Comparison of ENCODE assay signal across 21 cellular contexts in the genomic region with DNA sequence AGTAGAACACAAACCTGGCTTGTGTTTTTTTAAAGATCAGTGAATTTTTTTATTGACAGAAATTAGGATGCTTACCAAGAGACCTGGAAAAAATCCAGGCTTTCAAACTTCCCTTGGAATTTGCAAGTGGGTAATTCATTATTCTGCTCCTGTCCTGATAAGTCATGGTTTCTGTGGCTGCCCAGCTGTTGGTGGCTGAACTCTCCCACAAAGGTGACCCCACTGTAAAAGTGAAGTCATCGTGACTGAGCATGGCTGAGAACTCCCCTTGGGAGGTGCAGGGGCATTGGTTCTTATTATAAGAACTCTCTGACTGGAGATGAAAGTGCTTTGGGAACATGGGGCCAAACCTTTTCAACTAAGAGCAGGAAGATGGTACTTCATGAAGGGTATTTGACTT. TPM values are rescaled to one million over a fixed set of nuclear protein-coding genes. Genes with fewer than 3 reads are reported as not detected.
A peak's percentile ranks its signal among the peaks of the same experiment; 100 is the strongest.
DNase-seq lines count a peak whose midpoint lies in the region; ATAC-seq and TF ChIP-seq lines count a peak whose summit lies in the region.
"Had no signal": no experiment of that assay in that cellular context is flagged by ENCODE, and none has a peak within 500 bp of the region (broad histone marks: within the 10 kb centered on the region; RNA-seq: fewer than 3 reads in every experiment).

No MANE protein-coding gene starts in this region.

- in situ Hi-C loops in brain microvascular endothelial cell (cut with HindIII; ENCODE audit: low pct_ligation_motif_present, low sequenced_read_pairs), result no loop called here

- DNase-seq in Daoy (ENCODE audit: low read depth) (peak; percentile 87), M059J (ENCODE audit: low read depth) (peak; percentile 82), brain microvascular endothelial cell (peak; percentile 77), left lung (no peak), DMS153 (lab: John Stamatoyannopoulos, UW) (no peak)
- DNase-seq in effector memory CD4-positive, alpha-beta T cell, result no peak
- DNase-seq: activated CD4-positive, alpha-beta T cell treated with anti-CD3 and anti-CD28 coated beads, Interleukin-2, amount 50 U/mL, for 48 hours; activated naive CD4-positive, alpha-beta T cell treated with anti-CD3 and anti-CD28 coated beads, Interleukin-2, amount 50 U/mL, for 16 hours; activated T-cell treated with anti-CD3 and anti-CD28 coated beads, Interleukin-2, amount 50 U/mL, for 24 hours; left colon; NCI-H1694; NCI-H2227 treated with DMSO at 0.1 percent for 48 hours; nucleus accumbens; RPMI8226; stimulated activated CD4-positive, alpha-beta T cell treated with anti-CD3 and anti-CD28 coated beads, Interleukin-4, amount 100 ng/mL, for 4 hours; stimulated activated CD8-positive, alpha-beta memory T cell treated with anti-CD3 and anti-CD28 coated beads, Interleukin-4, amount 100 ng/mL, for 48 hours had no signal

- intact Hi-C loops in left lung (cut with DNase I), result no loop called here

- H3K9me3 ChIP-seq in left lung, result no peaks in the 10 kb centered on the region
- H3K9me3 ChIP-seq in effector memory CD4-positive, alpha-beta T cell (ENCODE audit: control insufficient read depth, low read length), result no peaks in the 10 kb centered on the region
- H3K9me3 ChIP-seq: breast epithelium had no signal

- H3K36me3 ChIP-seq in brain microvascular endothelial cell (replicated peaks) (no peaks in the 10 kb centered on the region), left lung (no peaks in the 10 kb centered on the region)
- no peaks in the 10 kb centered on the region for H3K36me3 ChIP-seq in effector memory CD4-positive, alpha-beta T cell (ENCODE audit: control insufficient read depth, insufficient read depth, low read length)
- H3K36me3 ChIP-seq: breast epithelium had no signal

- peaks cover 0 to 10% of the 10 kb centered on the region in 2 donors for H3K4me1 ChIP-seq in left lung
- no peaks in the 10 kb centered on the region for H3K4me1 ChIP-seq in effector memory CD4-positive, alpha-beta T cell (ENCODE audit: control insufficient read depth, insufficient read depth, low read length, poor library complexity, severe bottlenecking)
- H3K4me1 ChIP-seq: breast epithelium had no signal

- H3K4me3 ChIP-seq in brain microvascular endothelial cell (ENCODE audit: low read depth, low read length) (no peak overlapping the region), left lung (no peak overlapping the region)
- no peak overlapping the region for H3K4me3 ChIP-seq in effector memory CD4-positive, alpha-beta T cell (ENCODE audit: insufficient read depth, low read depth, low read length, poor library complexity, severe bottlenecking)
- H3K4me3 ChIP-seq: breast epithelium had no signal

- H3K27ac ChIP-seq in brain microvascular endothelial cell (no peak overlapping the region), left lung (no peak overlapping the region)
- H3K27ac ChIP-seq in effector memory CD4-positive, alpha-beta T cell (ENCODE audit: insufficient read depth, low read length, poor library complexity, severe bottlenecking), result no peak overlapping the region
- H3K27ac ChIP-seq: breast epithelium, VCaP had no signal

- H3K27me3 ChIP-seq in brain microvascular endothelial cell (replicated peaks) (no peaks in the 10 kb centered on the region), left lung (no peaks in the 10 kb centered on the region)
- no peaks in the 10 kb centered on the region for H3K27me3 ChIP-seq in effector memory CD4-positive, alpha-beta T cell (replicated peaks; ENCODE audit: control insufficient read depth, insufficient read depth, low read length, poor library complexity, severe bottlenecking)
- H3K27me3 ChIP-seq: breast epithelium had no signal

- no peak for TF ChIP-seq CTCF in brain microvascular endothelial cell (IDR thresholded peaks at IDR 0.05; ENCODE audit: low read depth, low read length, missing control alignments)
- TF ChIP-seq CTCF in left lung (IDR thresholded peaks at IDR 0.05), result no peak

- ATAC-seq in left lung (peak; percentile 32), HG02840 (IDR thresholded peaks at IDR 0.05; ENCODE audit: low FRiP score, unreplicated experiment) (no peak), HG03159 (IDR thresholded peaks at IDR 0.05; ENCODE audit: unreplicated experiment) (no peak)
- ATAC-seq: left colon, sciatic nerve had no signal

RNA-seq across cellular contexts. Expression of gene TANC2, which starts 46.6 kb away (rescaled TPM):
- total RNA-seq in Daoy (2014; rRNA removed; shearing (Covaris generic)), result 19.4 and 46.0 TPM in 2 replicates
- 8.3 and 14.0 TPM in 2 replicates for total RNA-seq in M059J (2014; rRNA removed; shearing (Covaris generic))
- total RNA-seq in left lung, result 100 to 1,000 TPM; 106 to 119 TPM

Comparison
In these comparisons a context has a peak if more than half of its experiments do, and no peak if none do; other contexts are left out.
1. DNase-seq: peak in Daoy (single experiment), M059J (single experiment) and brain microvascular endothelial cell (single experiment); none in left lung (0 of 2), effector memory CD4-positive, alpha-beta T cell (0 of 3) and DMS153 (single experiment).